ENCODE assay signal across 1 cellular context in genomic region chr9:99172129-99173091, GRCh38.
TF ChIP-seq lines count a peak whose summit lies in the region.

No MANE protein-coding gene starts in this region.

TF ChIP-seq in HepG2, 621 proteins besides CTCF, POLR2A, EP300 and RAD21 (continued from another document and continues in another):
- TF ChIP-seq ZNF710 (CRISPR knock-in tag; IDR thresholded peaks at IDR 0.05; ENCODE audit: borderline replicate concordance) (peak; percentile 56; the same call in 1 of the 2 replicates), POLR2G (IDR thresholded peaks at IDR 0.05; ENCODE audit: low read depth, low read length) (no peak), ZNF800 (CRISPR knock-in tag; IDR thresholded peaks at IDR 0.05) (no peak), ZXDC (CRISPR knock-in tag; IDR thresholded peaks at IDR 0.05) (no peak), THAP7 (CRISPR knock-in tag; IDR thresholded peaks at IDR 0.05) (peak; percentile 59; the same call in 1 of the 2 replicates), ZNF660 (CRISPR knock-in tag; IDR thresholded peaks at IDR 0.05; ENCODE audit: borderline replicate concordance, low read depth) (no peak), RERE (CRISPR knock-in tag; IDR thresholded peaks at IDR 0.05; ENCODE audit: low read depth) (0 out of 2 replicates have a peak, but pooled peaks have one; percentile 74), RBM39 (IDR thresholded peaks at IDR 0.05; ENCODE audit: low read depth, low read length, poor library complexity, severe bottlenecking) (no peak), FLYWCH1 (CRISPR knock-in tag; IDR thresholded peaks at IDR 0.05) (no peak), NFKB2 (CRISPR knock-in tag; IDR thresholded peaks at IDR 0.05; ENCODE audit: borderline replicate concordance) (no peak), DRAP1 (CRISPR knock-in tag; IDR thresholded peaks at IDR 0.05) (no peak), PBX2 (CRISPR knock-in tag; IDR thresholded peaks at IDR 0.05) (peak; percentile 77), ZNF414 (CRISPR knock-in tag; IDR thresholded peaks at IDR 0.05) (no peak; the same call in 1 of the 2 replicates), ZNF768 (CRISPR knock-in tag; IDR thresholded peaks at IDR 0.05) (peak; percentile 76; the same call in 1 of the 2 replicates), ZNF609 (CRISPR knock-in tag; IDR thresholded peaks at IDR 0.05; ENCODE audit: borderline replicate concordance) (peak; percentile 84), HNF4A (CRISPR knock-in tag; IDR thresholded peaks at IDR 0.05) (peak; percentile 61), ZNF264 (CRISPR knock-in tag; IDR thresholded peaks at IDR 0.05) (peak; percentile 49; the same call in 1 of the 2 replicates), ZNF577 (CRISPR knock-in tag; IDR thresholded peaks at IDR 0.05; ENCODE audit: borderline replicate concordance, low read depth) (no peak), ARID3A (IDR thresholded peaks at IDR 0.05; ENCODE audit: low read depth, low read length) (peak; percentile 33; the same call in 1 of the 2 replicates), KLF12 (CRISPR knock-in tag; IDR thresholded peaks at IDR 0.05; ENCODE audit: borderline replicate concordance) (no peak), ZNF3 (CRISPR knock-in tag; IDR thresholded peaks at IDR 0.05) (peak; percentile 55; the same call in 1 of the 2 replicates), ZNF484 (CRISPR knock-in tag; IDR thresholded peaks at IDR 0.05; ENCODE audit: borderline replicate concordance, low read depth) (no peak), AKAP8 (CRISPR knock-in tag; IDR thresholded peaks at IDR 0.05) (no peak), ZMAT5 (CRISPR knock-in tag; IDR thresholded peaks at IDR 0.05; ENCODE audit: borderline replicate concordance, low read depth) (no peak), NAIF1 (CRISPR knock-in tag; IDR thresholded peaks at IDR 0.05; ENCODE audit: borderline replicate concordance) (no peak), JDP2 (CRISPR knock-in tag; IDR thresholded peaks at IDR 0.05; ENCODE audit: borderline replicate concordance) (no peak), BRCA1 (CRISPR knock-in tag; IDR thresholded peaks at IDR 0.05) (no peak), REXO4 (CRISPR knock-in tag; IDR thresholded peaks at IDR 0.05; ENCODE audit: borderline replicate concordance) (no peak), GTF2F1 (IDR thresholded peaks at IDR 0.05; ENCODE audit: low read length) (no peak), CBX2 (IDR thresholded peaks at IDR 0.05; ENCODE audit: low read depth, low read length) (no peak), CBX2 (CRISPR knock-in tag; IDR thresholded peaks at IDR 0.05; ENCODE audit: low read depth) (no peak)
